21 cellular contexts compared by ENCODE assay signal in genomic region chr5:83744851-83745250, GRCh38. TPM values are rescaled to one million over a fixed set of nuclear protein-coding genes. Genes with fewer than 3 reads are reported as not detected.
DNase-seq lines count a peak whose midpoint lies in the region; ATAC-seq and TF ChIP-seq lines count a peak whose summit lies in the region.
"Had no signal": no experiment of that assay in that cellular context is flagged by ENCODE, and none has a peak within 500 bp of the region (broad histone marks: within the 10 kb centered on the region; RNA-seq: fewer than 3 reads in every experiment).

No MANE protein-coding gene starts in this region.

- in situ Hi-C loops in brain microvascular endothelial cell (cut with HindIII; ENCODE audit: low pct_ligation_motif_present, low sequenced_read_pairs): no loop called here

- TF ChIP-seq RAD21 in SK-N-SH (IDR thresholded peaks at IDR 0.05; ENCODE audit: low read length): no peak

- intact Hi-C loops in OCI-LY7 (cut with micrococcal nuclease; ENCODE audit: unreplicated experiment): no loop called here

- BruUV-seq in OCI-LY7 (replicated peaks; lab: Mats Ljungman, UMichigan): no TSS peak

- H3K79me2 ChIP-seq in SK-N-SH (ENCODE audit: insufficient read depth) (no peaks in the 10 kb centered on the region), OCI-LY7 (ENCODE audit: insufficient read depth, low read depth, low read length) (no peaks in the 10 kb centered on the region)

- H3K27ac ChIP-seq in SK-N-SH (ENCODE audit: low read depth in 2 of 2, low read length in 1 of 2) (no peak overlapping the region), OCI-LY7 (ENCODE audit: low read depth, low read length, poor library complexity, severe bottlenecking) (no peak overlapping the region), brain microvascular endothelial cell (no peak overlapping the region), SJCRH30 (no peak overlapping the region)
- H3K27ac ChIP-seq: heart left ventricle, psoas muscle had no signal

- H3K9me2 ChIP-seq in SK-N-SH (no peaks in the 10 kb centered on the region), OCI-LY7 (ENCODE audit: insufficient read depth, low read length) (no peaks in the 10 kb centered on the region)

- POLR2A ChIA-PET in SK-N-SH (lab: Yijun Ruan, JAX) (no interaction called here), OCI-LY7 (lab: Charles Lee) (no interaction called here)

- no peak for TF ChIP-seq EP300 in SK-N-SH (IDR thresholded peaks at IDR 0.05; ENCODE audit: borderline replicate concordance in 1 of 2, low read depth in 1 of 2, low read length in 1 of 2)

- no peaks in the 10 kb centered on the region for H3K36me3 ChIP-seq in SK-N-SH (replicated peaks in 1 of 2; ENCODE audit: control insufficient read depth in 1 of 2, insufficient read depth in 2 of 2, low read length in 1 of 2)
- no peaks in the 10 kb centered on the region for H3K36me3 ChIP-seq in OCI-LY7 (ENCODE audit: insufficient read depth, low read length)
- no peaks in the 10 kb centered on the region for H3K36me3 ChIP-seq in brain microvascular endothelial cell (replicated peaks)
- H3K36me3 ChIP-seq in SJCRH30: no peaks in the 10 kb centered on the region
- H3K36me3 ChIP-seq: heart left ventricle, MG63 had no signal

- 36% methylated on average over 2 of the region's 2 CpGs for WGBS in SK-N-SH (ENCODE audit: low lambda C conversion rate)

- no peaks in the 10 kb centered on the region for H3K27me3 ChIP-seq in SK-N-SH (ENCODE audit: insufficient read depth)
- no peaks in the 10 kb centered on the region for H3K27me3 ChIP-seq in brain microvascular endothelial cell (replicated peaks)
- no peaks in the 10 kb centered on the region for H3K27me3 ChIP-seq in SJCRH30
- H3K27me3 ChIP-seq: heart left ventricle, MG63 had no signal

- H3F3A ChIP-seq in SK-N-SH (replicated peaks; ENCODE audit: insufficient read depth): no peaks in the 10 kb centered on the region

- H3K9me3 ChIP-seq in SK-N-SH: no peaks in the 10 kb centered on the region
- 0 out of 2 replicates have a peak, but pooled peaks cover 4% of the 10 kb centered on the region for H3K9me3 ChIP-seq in OCI-LY7 (ENCODE audit: low read length)
- H3K9me3 ChIP-seq in SJCRH30 (replicated peaks): no peaks in the 10 kb centered on the region

- H3K4me3 ChIP-seq in SK-N-SH (ENCODE audit: low read depth in 2 of 2, low read length in 1 of 2): no peak overlapping the region
- no peak overlapping the region for H3K4me3 ChIP-seq in OCI-LY7 (ENCODE audit: low read depth, low read length, poor library complexity, severe bottlenecking)
- no peak overlapping the region for H3K4me3 ChIP-seq in brain microvascular endothelial cell (ENCODE audit: low read depth, low read length)
- H3K4me3 ChIP-seq in SJCRH30: no peak overlapping the region
- H3K4me3 ChIP-seq: heart left ventricle, MG63, psoas muscle had no signal

- no peak overlapping the region for H3K4me2 ChIP-seq in SK-N-SH
- peak overlapping the region; percentile 32; the same call in 1 of the 2 replicates for H3K4me2 ChIP-seq in OCI-LY7 (ENCODE audit: low read length)

- H3K4me1 ChIP-seq in SK-N-SH (ENCODE audit: control insufficient read depth in 1 of 2, insufficient read depth in 2 of 2, low read depth in 1 of 2, low read length in 1 of 2) (no peaks in the 10 kb centered on the region), OCI-LY7 (ENCODE audit: insufficient read depth, low read length, poor library complexity, severe bottlenecking) (peaks cover 33% of the 10 kb centered on the region), SJCRH30 (no peaks in the 10 kb centered on the region)
- H3K4me1 ChIP-seq: heart left ventricle, psoas muscle had no signal

- TF ChIP-seq CTCF in SK-N-SH (IDR thresholded peaks at IDR 0.05) (no peak), OCI-LY7 (conservative IDR thresholded peaks at IDR 0.05; ENCODE audit: low read length) (no peak), brain microvascular endothelial cell (IDR thresholded peaks at IDR 0.05; ENCODE audit: low read depth, low read length, missing control alignments) (no peak)

- CTCF ChIA-PET in SK-N-SH (lab: Yijun Ruan, JAX): interaction anchor here (1.1 to 1.2 kb wide), 2 partner anchors 27 kb away, joined by 3 read pairs; no protein-coding TSS in a partner anchor
- CTCF ChIA-PET in OCI-LY7 (lab: Charles Lee; ENCODE audit: unreplicated experiment): no interaction called here

- no peak for DNase-seq in SK-N-SH
- DNase-seq in OCI-LY7 (ENCODE audit: low spot score): peak; percentile 28
- peak; percentile 11 for DNase-seq in brain microvascular endothelial cell
- DNase-seq in SJCRH30: no peak
- no peak for DNase-seq in NCI-H345 treated with DMSO at 0.1 percent for 48 hours (lab: John Stamatoyannopoulos, UW; ENCODE audit: unreplicated experiment)
- DNase-seq: 8988T; activated CD4-positive, alpha-beta T cell treated with anti-CD3 and anti-CD28 coated beads, Interleukin-2, amount 10 ng/mL, durations not matched to agents 7 days and 5 days; activated naive CD8-positive, alpha-beta T cell treated with anti-CD3 and anti-CD28 coated beads for 36 hours; heart left ventricle; MG63; NCI-H1930; NCI-H345; nephron progenitor cell; psoas muscle; substantia nigra had no signal

- H2AFZ ChIP-seq in SK-N-SH (ENCODE audit: low read depth) (peak overlapping the region; percentile 22; the same call in 1 of the 2 replicates), OCI-LY7 (ENCODE audit: low read length) (peak overlapping the region; percentile 91)

- ATAC-seq in SK-N-SH treated with all-trans-retinoic acid at 6 μM for 48 hours (no peak), HG03442 (IDR thresholded peaks at IDR 0.05; ENCODE audit: unreplicated experiment) (no peak)
- no peak for ATAC-seq in activated CD4-positive, CD25-positive, alpha-beta regulatory T cell treated with anti-CD3 and anti-CD28 coated beads, Interleukin-2, amount 50 U/mL, for 24 hours
- ATAC-seq: heart left ventricle, left lobe of liver, psoas muscle had no signal

- no peak overlapping the region for H3K9ac ChIP-seq in SK-N-SH

- no peaks in the 10 kb centered on the region for H4K20me1 ChIP-seq in SK-N-SH (ENCODE audit: insufficient read depth)
- H4K20me1 ChIP-seq in OCI-LY7 (ENCODE audit: insufficient read depth, low read length): no peaks in the 10 kb centered on the region

TF ChIP-seq in SK-N-SH, 30 proteins besides CTCF, POLR2A, EP300 and RAD21 (continues in another document):
- no peak for TF ChIP-seq FOXJ3 (CRISPR knock-in tag; IDR thresholded peaks at IDR 0.05)
- no peak for TF ChIP-seq USF2 (IDR thresholded peaks at IDR 0.05; ENCODE audit: borderline replicate concordance, low read depth, low read length)
- no peak for TF ChIP-seq RFX5 (IDR thresholded peaks at IDR 0.05; ENCODE audit: low read length)
- no peak for TF ChIP-seq USF1 (IDR thresholded peaks at IDR 0.05; ENCODE audit: borderline replicate concordance, low read depth)
- TF ChIP-seq SMC3 (IDR thresholded peaks at IDR 0.05; ENCODE audit: low read depth, low read length): no peak
- TF ChIP-seq TEAD4 (IDR thresholded peaks at IDR 0.05; ENCODE audit: borderline replicate concordance, insufficient read depth): no peak
- no peak for TF ChIP-seq EZH2phosphoT487 (IDR thresholded peaks at IDR 0.05; ENCODE audit: borderline replicate concordance, low read depth)
- no peak for TF ChIP-seq TAF1 (IDR thresholded peaks at IDR 0.05; ENCODE audit: borderline replicate concordance, low read depth, low read length)

TF ChIP-seq in SK-N-SH treated with all-trans-retinoic acid at 6 μM for 48 hours, 23 proteins besides CTCF, POLR2A, EP300 and RAD21:
- no peak for TF ChIP-seq ZFP30 (CRISPR knock-in tag; IDR thresholded peaks at IDR 0.05)
- TF ChIP-seq ARNTL (CRISPR knock-in tag; IDR thresholded peaks at IDR 0.05; ENCODE audit: borderline replicate concordance, low read depth): no peak
- no peak for TF ChIP-seq BACH2 (CRISPR knock-in tag; IDR thresholded peaks at IDR 0.05; ENCODE audit: borderline replicate concordance)

RNA-seq across cellular contexts. Expression of gene HAPLN1, which starts 24.2 kb away (rescaled TPM):
- 0.30 and 0.39 TPM in 2 replicates for polyA plus RNA-seq in SK-N-SH (2012; rRNA removed)
- polyA plus RNA-seq in SK-N-SH (2012; cell fraction: cytosol; rRNA removed): 0.55 TPM in 2 replicates
- 0.18 and 0.27 TPM in 2 replicates for polyA plus RNA-seq in SK-N-SH (2012; cell fraction: nucleus; rRNA removed)
- total RNA-seq in OCI-LY7 (2014; rRNA removed; shearing (Covaris generic)): not detected in 2 replicates
- not detected in 2 replicates for total RNA-seq in OCI-LY7 (2022)
- 0.53 and 1.6 TPM in 2 replicates for total RNA-seq in SJCRH30 (2014; rRNA removed; shearing (Covaris generic))
- total RNA-seq: activated CD4-positive, alpha-beta T cell treated with anti-CD3 and anti-CD28 coated beads, Interleukin-2, amount 10 ng/mL, durations not matched to agents 7 days and 5 days; activated naive CD8-positive, alpha-beta T cell treated with anti-CD3 and anti-CD28 coated beads for 36 hours; activated T-helper 2 cell treated with anti-CD3 and anti-CD28 coated beads, Interferon-gamma antibody, Interleukin-2, Interleukin-4, amounts not matched to agents 10 μg/mL and 5 μg/mL and 100 μg/mL, durations not matched to agents 14 hours and 24 hours and 36 hours; bronchial epithelial cell; left lobe of liver; psoas muscle had no signal
- polyA plus RNA-seq: psoas muscle had no signal

Comparison
In these comparisons a context has a peak if more than half of its experiments do, and no peak if none do; other contexts are left out.
1. DNase-seq: peak in OCI-LY7 (single experiment) and brain microvascular endothelial cell (single experiment); none in SK-N-SH (single experiment), SJCRH30 (0 of 2) and NCI-H345 treated with DMSO at 0.1 percent for 48 hours (single experiment).